Comparison of ENCODE assay signal across 31 cellular contexts in genomic region chr9:99213197-99213596, GRCh38.
"Had no signal": no experiment of that assay in that cellular context is flagged by ENCODE, and none has a peak within 500 bp of the region (broad histone marks: within the 10 kb centered on the region; RNA-seq: fewer than 3 reads in every experiment).

No MANE protein-coding gene starts in this region.

- DNase-seq: activated CD4-positive, alpha-beta T cell treated with anti-CD3 and anti-CD28 coated beads for 48 hours; activated CD4-positive, alpha-beta T cell treated with anti-CD3 and anti-CD28 coated beads, Interleukin-2, amount 50 U/mL, for 48 hours; activated CD8-positive, alpha-beta memory T cell treated with anti-CD3 and anti-CD28 coated beads for 24 hours; activated effector memory CD4-positive, alpha-beta T cell treated with anti-CD3 and anti-CD28 coated beads, Interleukin-2, amount 50 U/mL, for 16 hours; activated naive CD4-positive, alpha-beta T cell treated with anti-CD3 and anti-CD28 coated beads, Interleukin-2, amount 50 U/mL, for 16 hours; activated naive CD8-positive, alpha-beta T cell treated with anti-CD3 and anti-CD28 coated beads, Interleukin-2, amount 50 U/mL, for 24 hours; activated T-cell treated with anti-CD3 and anti-CD28 coated beads, Interleukin-2, amount 50 U/mL, for 1 hour; amygdala; dermis blood vessel endothelial cell; effector CD4-positive, alpha-beta T cell; esophagus squamous epithelium; glutamatergic neuron; left lung; lower lobe of right lung; mesendoderm; posterior cingulate gyrus; right cardiac atrium; stimulated activated CD4-positive, alpha-beta T cell treated with anti-CD3 and anti-CD28 coated beads, Interleukin-15, amount 100 ng/mL, for 24 hours; stimulated activated CD4-positive, alpha-beta T cell treated with anti-CD3 and anti-CD28 coated beads, Interleukin-2, amount 100 ng/mL, for 24 hours; trophoblast cell had no signal

- H3K27ac Mint-ChIP-seq: activated naive CD8-positive, alpha-beta T cell treated with anti-CD3 and anti-CD28 coated beads, Interleukin-2, amount 50 U/mL, for 24 hours; activated T-helper 1 cell treated with anti-CD3 and anti-CD28 coated beads, Interleukin-12 subunit alpha, Interleukin-12 subunit beta, Interleukin-2, Interleukin-4 antibody, amounts not matched to agents 30 ng/mL and 10 ng/mL and 1 ng/mL, durations not matched to agents 14 hours and 24 hours and 36 hours; nephron; stimulated activated naive CD8-positive, alpha-beta T cell treated with anti-CD3 and anti-CD28 coated beads, Interleukin-15, Interleukin-2, amounts not matched to agents 100 ng/mL and 50 ng/mL, for 24 hours had no signal

- H3K4me3 ChIP-seq: esophagus squamous epithelium, left lung, lower lobe of right lung, thoracic aorta had no signal

- H3K27ac ChIP-seq: esophagus squamous epithelium, left lung, lower lobe of right lung, thoracic aorta, VCaP had no signal

- H3K4me1 Mint-ChIP-seq: nephron had no signal

- H3K27me3 ChIP-seq: esophagus squamous epithelium, left lung had no signal

- H3K4me1 ChIP-seq: esophagus squamous epithelium, lower lobe of right lung had no signal

- H3K4me3 Mint-ChIP-seq: activated naive CD8-positive, alpha-beta T cell treated with anti-CD3 and anti-CD28 coated beads, Interleukin-2, amount 50 U/mL, for 24 hours; activated T-helper 1 cell treated with anti-CD3 and anti-CD28 coated beads, Interleukin-12 subunit alpha, Interleukin-12 subunit beta, Interleukin-2, Interleukin-4 antibody, amounts not matched to agents 30 ng/mL and 10 ng/mL and 1 ng/mL, durations not matched to agents 14 hours and 24 hours and 36 hours; central memory CD8-positive, alpha-beta T cell; nephron; stimulated activated naive CD8-positive, alpha-beta T cell treated with anti-CD3 and anti-CD28 coated beads, Interleukin-15, Interleukin-2, amounts not matched to agents 100 ng/mL and 50 ng/mL, for 24 hours had no signal

- H3K27me3 Mint-ChIP-seq: activated naive CD8-positive, alpha-beta T cell treated with anti-CD3 and anti-CD28 coated beads, Interleukin-2, amount 50 U/mL, for 24 hours had no signal

- FAIRE-seq: bronchial epithelial cell, frontal cortex, islet of Langerhans, TTC549, urothelium cell line had no signal

- H3K9me3 ChIP-seq: lower lobe of right lung had no signal
